ENCODE assay signal across 28 cellular contexts in the genomic region with DNA sequence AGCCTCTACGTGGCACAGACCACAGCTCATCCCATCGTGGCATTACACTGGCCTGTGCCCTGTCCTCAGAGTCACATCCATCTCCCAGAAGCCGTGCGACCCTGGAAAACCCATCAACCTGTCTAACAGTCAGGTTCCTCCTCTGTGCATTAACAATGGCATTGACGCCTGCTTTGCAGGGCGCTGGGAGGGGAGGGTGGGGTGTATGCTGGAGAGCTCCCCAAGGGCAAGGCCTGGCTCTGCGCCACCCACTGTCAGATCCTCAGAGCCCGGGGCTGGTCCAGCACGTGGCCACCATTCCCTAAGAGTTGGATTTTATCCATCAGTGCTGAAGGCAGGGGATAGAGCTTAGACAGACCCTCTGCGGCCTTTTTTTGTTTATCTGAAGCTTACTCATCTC. TPM values are rescaled to one million over a fixed set of nuclear protein-coding genes. Genes with fewer than 3 reads are reported as not detected.
"Had no signal": no experiment of that assay in that cellular context is flagged by ENCODE, and none has a peak within 500 bp of the region (broad histone marks: within the 10 kb centered on the region; RNA-seq: fewer than 3 reads in every experiment).

No MANE protein-coding gene starts in this region.

- H3K27ac ChIP-seq: neural progenitor cell, ovary, parathyroid adenoma, psoas muscle, right lobe of liver, sigmoid colon, stomach, thoracic aorta, thyroid gland, tibial nerve, upper lobe of left lung, vagina had no signal

- H3K27me3 ChIP-seq: neural progenitor cell, ovary, right lobe of liver, sigmoid colon, stomach, thyroid gland, tibial nerve, upper lobe of left lung, vagina had no signal

- DNase-seq: occipital lobe; ovary; psoas muscle; right cardiac atrium; right lobe of liver; sigmoid colon; small intestine; stimulated activated CD4-positive, alpha-beta T cell treated with anti-CD3 and anti-CD28 coated beads, Interleukin-15, amount 100 ng/mL, for 24 hours; stimulated activated CD4-positive, alpha-beta T cell treated with anti-CD3 and anti-CD28 coated beads, Interleukin-2, amount 100 ng/mL, for 24 hours; stimulated activated CD4-positive, alpha-beta T cell treated with anti-CD3 and anti-CD28 coated beads, Interleukin-2, amount 100 ng/mL, for 48 hours; stimulated activated CD4-positive, alpha-beta T cell treated with anti-CD3 and anti-CD28 coated beads, Interleukin-4, amount 100 ng/mL, for 24 hours; stimulated activated naive B cell treated with anti-CD40 and anti-IgM and Interleukin-4, amounts not matched to agents 10 μg/mL and 1 μg/mL and 100 μg/mL, for 72 hours; stimulated activated naive CD4-positive, alpha-beta T cell treated with Interleukin-2 at 50 U/mL for 16 hours; stomach; thyroid gland; trophoblast cell; upper lobe of left lung had no signal

- H3K4me3 Mint-ChIP-seq: nephron; neural progenitor cell; stimulated activated effector memory CD8-positive, alpha-beta T cell treated with anti-CD3 and anti-CD28 coated beads, Interleukin-12 subunit alpha, Interleukin-12 subunit beta, amount 100 ng/mL, for 72 hours; stimulated activated naive B cell treated with anti-CD40 and anti-IgM and Interleukin-4, amounts not matched to agents 10 μg/mL and 1 μg/mL and 100 μg/mL, for 72 hours; stimulated activated naive CD8-positive, alpha-beta T cell treated with anti-CD3 and anti-CD28 coated beads, Interleukin-15, Interleukin-2, amounts not matched to agents 100 ng/mL and 50 ng/mL, for 24 hours had no signal

- H3K36me3 ChIP-seq: neural progenitor cell, ovary, right lobe of liver, sigmoid colon, thoracic aorta, thyroid gland, upper lobe of left lung, vagina had no signal

- H3K9me3 Mint-ChIP-seq: nephron; neural progenitor cell; stimulated activated effector memory CD8-positive, alpha-beta T cell treated with anti-CD3 and anti-CD28 coated beads, Interleukin-12 subunit alpha, Interleukin-12 subunit beta, amount 100 ng/mL, for 72 hours; stimulated activated naive B cell treated with anti-CD40 and anti-IgM and Interleukin-4, amounts not matched to agents 10 μg/mL and 1 μg/mL and 100 μg/mL, for 72 hours; stimulated activated naive CD8-positive, alpha-beta T cell treated with anti-CD3 and anti-CD28 coated beads, Interleukin-15, Interleukin-2, amounts not matched to agents 100 ng/mL and 50 ng/mL, for 24 hours had no signal

- H2AFZ ChIP-seq: neural progenitor cell, parathyroid adenoma had no signal

- H3K27ac Mint-ChIP-seq: nephron; neural progenitor cell; progenitor cell of endocrine pancreas; stimulated activated effector memory CD8-positive, alpha-beta T cell treated with anti-CD3 and anti-CD28 coated beads, Interleukin-12 subunit alpha, Interleukin-12 subunit beta, amount 100 ng/mL, for 72 hours; stimulated activated naive B cell treated with anti-CD40 and anti-IgM and Interleukin-4, amounts not matched to agents 10 μg/mL and 1 μg/mL and 100 μg/mL, for 72 hours; stimulated activated naive CD8-positive, alpha-beta T cell treated with anti-CD3 and anti-CD28 coated beads, Interleukin-15, Interleukin-2, amounts not matched to agents 100 ng/mL and 50 ng/mL, for 24 hours had no signal

- H3K36me3 Mint-ChIP-seq: neural progenitor cell; stimulated activated effector memory CD8-positive, alpha-beta T cell treated with anti-CD3 and anti-CD28 coated beads, Interleukin-12 subunit alpha, Interleukin-12 subunit beta, amount 100 ng/mL, for 72 hours; stimulated activated naive B cell treated with anti-CD40 and anti-IgM and Interleukin-4, amounts not matched to agents 10 μg/mL and 1 μg/mL and 100 μg/mL, for 72 hours had no signal

- H3K4me1 ChIP-seq: neural progenitor cell, parathyroid adenoma, psoas muscle, right lobe of liver, sigmoid colon, stomach, thyroid gland, tibial nerve, upper lobe of left lung, vagina had no signal

- H3K4me1 Mint-ChIP-seq: nephron; stimulated activated effector memory CD8-positive, alpha-beta T cell treated with anti-CD3 and anti-CD28 coated beads, Interleukin-12 subunit alpha, Interleukin-12 subunit beta, amount 100 ng/mL, for 72 hours; stimulated activated naive B cell treated with anti-CD40 and anti-IgM and Interleukin-4, amounts not matched to agents 10 μg/mL and 1 μg/mL and 100 μg/mL, for 72 hours had no signal

- H3K4me2 ChIP-seq: neural progenitor cell had no signal

- ATAC-seq: right cardiac atrium; right lobe of liver; stimulated activated effector memory CD8-positive, alpha-beta T cell treated with anti-CD3 and anti-CD28 coated beads, Interleukin-12 subunit alpha, Interleukin-12 subunit beta, amount 100 ng/mL, for 72 hours; stimulated activated naive B cell treated with anti-CD40 and anti-IgM and Interleukin-4, amounts not matched to agents 10 μg/mL and 1 μg/mL and 100 μg/mL, for 72 hours had no signal

- H3K27me3 Mint-ChIP-seq: stimulated activated naive B cell treated with anti-CD40 and anti-IgM and Interleukin-4, amounts not matched to agents 10 μg/mL and 1 μg/mL and 100 μg/mL, for 72 hours; stimulated activated naive CD8-positive, alpha-beta T cell treated with anti-CD3 and anti-CD28 coated beads, Interleukin-15, Interleukin-2, amounts not matched to agents 100 ng/mL and 50 ng/mL, for 24 hours had no signal

- H3K4me3 ChIP-seq: neural progenitor cell, ovary, psoas muscle, right lobe of liver, sigmoid colon, stomach, thoracic aorta, thyroid gland, tibial nerve, upper lobe of left lung, vagina had no signal

- H3K79me2 ChIP-seq: parathyroid adenoma had no signal

RNA-seq across cellular contexts. Expression of a gene that starts 28.8 kb away (rescaled TPM):
- total RNA-seq: osteoblast, renal cortical epithelial cell, thoracic aorta, vagina had no signal
